8 cellular contexts compared by ENCODE assay signal in genomic region chr16:89561195-89562026, GRCh38. TPM values are rescaled to one million over a fixed set of nuclear protein-coding genes. Genes with fewer than 3 reads are reported as not detected.
DNase-seq lines count a peak whose midpoint lies in the region; ATAC-seq, FAIRE-seq and TF ChIP-seq lines count a peak whose summit lies in the region.

No MANE protein-coding gene starts in this region.

- peak overlapping the region; percentile 98 to 99 for H3K27ac Mint-ChIP-seq in activated naive CD4-positive, alpha-beta T cell treated with anti-CD3 and anti-CD28 coated beads, Interleukin-2, amount 50 U/mL, for 72 hours

- peak overlapping the region; percentile 75 to 87 for H3K4me3 ChIP-seq in SK-N-SH (ENCODE audit: low read depth in 2 of 2, low read length in 1 of 2)
- peak overlapping the region; percentile 80 to 92 for H3K4me3 ChIP-seq in kidney (ENCODE audit: low read length in 2 of 2)

- peaks cover 70% of the 10 kb centered on the region for H3F3A ChIP-seq in SK-N-SH (replicated peaks; ENCODE audit: insufficient read depth)

- under 1% methylated on average over 24 of the region's 55 CpGs for WGBS in SK-N-SH (ENCODE audit: low lambda C conversion rate)

- peak overlapping the region; percentile 96 for H3K4me2 ChIP-seq in SK-N-SH

- DNase-seq in SK-N-SH = no peak
- DNase-seq in activated naive CD4-positive, alpha-beta T cell treated with anti-CD3 and anti-CD28 coated beads, Interleukin-2, amount 50 U/mL, for 72 hours (ENCODE audit: low spot score in 2 of 2) = no peak
- peak; percentile 71 for DNase-seq in kidney
- DNase-seq in cerebellum (ENCODE audit: low spot score) = no peak

- peaks cover 28 to 35% of the 10 kb centered on the region in 2 experiments for H3K36me3 ChIP-seq in SK-N-SH (replicated peaks in 1 of 2; ENCODE audit: control insufficient read depth in 1 of 2, insufficient read depth in 2 of 2, low read length in 1 of 2)
- peaks cover 26 to 33% of the 10 kb centered on the region in 2 donors for H3K36me3 ChIP-seq in kidney (ENCODE audit: control insufficient read depth in 1 of 2, insufficient read depth in 2 of 2, low read length in 2 of 2)

- H3K4me1 ChIP-seq in SK-N-SH (ENCODE audit: control insufficient read depth in 1 of 2, insufficient read depth in 2 of 2, low read depth in 1 of 2, low read length in 1 of 2) (peaks cover 19 to 44% of the 10 kb centered on the region in 2 experiments; a peak in 3 of 4 replicates), kidney (ENCODE audit: control insufficient read depth in 1 of 2, insufficient read depth in 1 of 2, low read depth in 1 of 2, low read length in 2 of 2) (peaks cover 20 to 28% of the 10 kb centered on the region in 2 donors)

- no peak for TF ChIP-seq EP300 in SK-N-SH (IDR thresholded peaks at IDR 0.05; ENCODE audit: borderline replicate concordance in 1 of 2, low read depth in 1 of 2, low read length in 1 of 2)

- intact Hi-C loops in kidney (cut with DNase I) = no loop called here

- H2AFZ ChIP-seq in SK-N-SH (ENCODE audit: low read depth) = no peak overlapping the region

- CTCF ChIA-PET in SK-N-SH (lab: Yijun Ruan, JAX) = no interaction called here

- no peak for TF ChIP-seq RAD21 in SK-N-SH (IDR thresholded peaks at IDR 0.05; ENCODE audit: low read length)

- TF ChIP-seq CTCF in SK-N-SH (IDR thresholded peaks at IDR 0.05) (no peak), kidney (IDR thresholded peaks at IDR 0.05; ENCODE audit: borderline replicate concordance, extremely low read depth, insufficient read depth) (no peak)

- POLR2A ChIA-PET in SK-N-SH (lab: Yijun Ruan, JAX) = no interaction called here

- peaks cover 56% of the 10 kb centered on the region for H4K20me1 ChIP-seq in SK-N-SH (ENCODE audit: insufficient read depth)

- peaks cover 34% of the 10 kb centered on the region for H3K79me2 ChIP-seq in SK-N-SH (ENCODE audit: insufficient read depth)

- H3K9me3 ChIP-seq in SK-N-SH (no peaks in the 10 kb centered on the region), kidney (ENCODE audit: control insufficient read depth in 1 of 2, low read length in 2 of 2) (no peaks in the 10 kb centered on the region)

- no peak for FAIRE-seq in kidney (lab: Jason Lieb, UNC)

- H3K27ac ChIP-seq in SK-N-SH (ENCODE audit: low read depth in 2 of 2, low read length in 1 of 2) (peak overlapping the region; percentile 91; a peak in 3 of 4 replicates), kidney (ENCODE audit: low read depth in 2 of 2, low read length in 2 of 2) (no peak overlapping the region), temporal lobe (ENCODE audit: low read depth, low read length) (peak overlapping the region; percentile 36)

- no peak for ATAC-seq in SK-N-SH treated with all-trans-retinoic acid at 6 μM for 48 hours
- no peak for ATAC-seq in activated naive CD4-positive, alpha-beta T cell treated with anti-CD3 and anti-CD28 coated beads, Interleukin-2, amount 50 U/mL, for 72 hours
- no peak for ATAC-seq in GM19351 (IDR thresholded peaks at IDR 0.05; ENCODE audit: unreplicated experiment)
- ATAC-seq in GM19455 (IDR thresholded peaks at IDR 0.05; ENCODE audit: unreplicated experiment) = no peak

- no peaks in the 10 kb centered on the region for H3K9me2 ChIP-seq in SK-N-SH

- H3K9me3 Mint-ChIP-seq in activated naive CD4-positive, alpha-beta T cell treated with anti-CD3 and anti-CD28 coated beads, Interleukin-2, amount 50 U/mL, for 72 hours = no peaks in the 10 kb centered on the region

- no peaks in the 10 kb centered on the region for H3K27me3 ChIP-seq in SK-N-SH (ENCODE audit: insufficient read depth)

- H3K9ac ChIP-seq in SK-N-SH (peak overlapping the region; percentile 98), kidney (ENCODE audit: low read length in 2 of 2) (peak overlapping the region; percentile 39 to 79)

- peaks cover 34 to 35% of the 10 kb centered on the region in 2 donors for H3K36me3 Mint-ChIP-seq in activated naive CD4-positive, alpha-beta T cell treated with anti-CD3 and anti-CD28 coated beads, Interleukin-2, amount 50 U/mL, for 72 hours

TF ChIP-seq in SK-N-SH, 30 proteins besides CTCF, POLR2A, EP300 and RAD21 (continues in another document):
- TF ChIP-seq USF2 (IDR thresholded peaks at IDR 0.05; ENCODE audit: borderline replicate concordance, low read depth, low read length) (no peak), CHD2 (IDR thresholded peaks at IDR 0.05; ENCODE audit: low read length, partially characterized antibody) (no peak), GABPA (IDR thresholded peaks at IDR 0.05; ENCODE audit: low read depth) (no peak), POLR2AphosphoS5 (IDR thresholded peaks at IDR 0.05; ENCODE audit: low read depth, low read length) (no peak), EZH2phosphoT487 (IDR thresholded peaks at IDR 0.05; ENCODE audit: borderline replicate concordance, low read depth) (no peak)
- TF ChIP-seq, protein P1, sequence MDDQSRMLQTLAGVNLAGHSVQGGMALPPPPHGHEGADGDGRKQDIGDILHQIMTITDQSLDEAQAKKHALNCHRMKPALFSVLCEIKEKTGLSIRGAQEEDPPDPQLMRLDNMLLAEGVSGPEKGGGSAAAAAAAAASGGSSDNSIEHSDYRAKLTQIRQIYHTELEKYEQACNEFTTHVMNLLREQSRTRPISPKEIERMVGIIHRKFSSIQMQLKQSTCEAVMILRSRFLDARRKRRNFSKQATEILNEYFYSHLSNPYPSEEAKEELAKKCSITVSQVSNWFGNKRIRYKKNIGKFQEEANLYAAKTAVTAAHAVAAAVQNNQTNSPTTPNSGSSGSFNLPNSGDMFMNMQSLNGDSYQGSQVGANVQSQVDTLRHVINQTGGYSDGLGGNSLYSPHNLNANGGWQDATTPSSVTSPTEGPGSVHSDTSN (IDR thresholded peaks at IDR 0.05) = no peak

TF ChIP-seq in SK-N-SH treated with all-trans-retinoic acid at 6 μM for 48 hours, 23 proteins besides CTCF, POLR2A, EP300 and RAD21 (continues in another document):
- TF ChIP-seq ISL1 (CRISPR knock-in tag; IDR thresholded peaks at IDR 0.05) = no peak
- no peak for TF ChIP-seq OSR1 (CRISPR knock-in tag; IDR thresholded peaks at IDR 0.05)
- TF ChIP-seq SNAI2 (CRISPR knock-in tag; IDR thresholded peaks at IDR 0.05) = no peak
- TF ChIP-seq ZFP3 (CRISPR knock-in tag; IDR thresholded peaks at IDR 0.05) = no peak
- TF ChIP-seq TOX (CRISPR knock-in tag; IDR thresholded peaks at IDR 0.05; ENCODE audit: borderline replicate concordance) = no peak
- no peak for TF ChIP-seq TCF4 (CRISPR knock-in tag; IDR thresholded peaks at IDR 0.05; ENCODE audit: borderline replicate concordance)
- no peak for TF ChIP-seq ZNF565 (CRISPR knock-in tag; conservative IDR thresholded peaks at IDR 0.05; ENCODE audit: low read depth)
- TF ChIP-seq CSRNP3 (CRISPR knock-in tag; IDR thresholded peaks at IDR 0.05) = no peak
- TF ChIP-seq ARNTL (CRISPR knock-in tag; IDR thresholded peaks at IDR 0.05; ENCODE audit: borderline replicate concordance, low read depth) = no peak
- no peak for TF ChIP-seq PPARA (CRISPR knock-in tag; IDR thresholded peaks at IDR 0.05; ENCODE audit: borderline replicate concordance)
- TF ChIP-seq RARB (CRISPR knock-in tag; IDR thresholded peaks at IDR 0.05) = no peak

RNA-seq across cellular contexts. Expression of gene RPL13, which starts 0.9 kb away (rescaled TPM):
- 3,540 and 4,635 TPM in 2 replicates for polyA plus RNA-seq in SK-N-SH (2012; rRNA removed)
- polyA plus RNA-seq in SK-N-SH (2012; cell fraction: cytosol; rRNA removed) = 2,365 and 3,863 TPM in 2 replicates
- polyA plus RNA-seq in SK-N-SH (2012; cell fraction: nucleus; rRNA removed) = 1,480 and 2,319 TPM in 2 replicates
- 1,000 to 10,000 TPM; 2,832 to 2,975 TPM for total RNA-seq in activated naive CD4-positive, alpha-beta T cell treated with anti-CD3 and anti-CD28 coated beads, Interleukin-2, amount 50 U/mL, for 72 hours
- 1,694 TPM for total RNA-seq in kidney
- polyA plus RNA-seq in kidney (ENCODE audit: insufficient read depth, low read depth, low replicate concordance) = 3,146 TPM
- total RNA-seq in temporal lobe = 989 TPM
- total RNA-seq in cerebellum = 1,241 TPM

RNA-seq across cellular contexts. Expression of gene CPNE7, which starts 14.1 kb away (rescaled TPM):
- polyA plus RNA-seq in SK-N-SH (2012; rRNA removed) = 3.9 and 4.0 TPM in 2 replicates
- 1.1 and 1.9 TPM in 2 replicates for polyA plus RNA-seq in SK-N-SH (2012; cell fraction: cytosol; rRNA removed)
- 27.9 and 35.3 TPM in 2 replicates for polyA plus RNA-seq in SK-N-SH (2012; cell fraction: nucleus; rRNA removed)
- 10 to 100 TPM in 1 of 2 donors, 1 to 10 TPM in 1; 2.8 to 28.2 TPM for total RNA-seq in activated naive CD4-positive, alpha-beta T cell treated with anti-CD3 and anti-CD28 coated beads, Interleukin-2, amount 50 U/mL, for 72 hours
- 13.7 TPM for total RNA-seq in kidney
- 1.5 TPM for polyA plus RNA-seq in kidney (ENCODE audit: insufficient read depth, low read depth, low replicate concordance)
- 13.0 TPM for total RNA-seq in temporal lobe
- total RNA-seq in cerebellum = 8.8 TPM

RNA-seq across cellular contexts. Expression of gene DPEP1, which starts 52.0 kb away (rescaled TPM):
- polyA plus RNA-seq in SK-N-SH (2012; rRNA removed) = 0.05 TPM in 1 of 2 replicates, not detected in the other
- polyA plus RNA-seq in SK-N-SH (2012; cell fraction: cytosol; rRNA removed) = not detected in 2 replicates
- polyA plus RNA-seq in SK-N-SH (2012; cell fraction: nucleus; rRNA removed) = 0.09 and 0.29 TPM in 2 replicates
- total RNA-seq in activated naive CD4-positive, alpha-beta T cell treated with anti-CD3 and anti-CD28 coated beads, Interleukin-2, amount 50 U/mL, for 72 hours = not detected
- total RNA-seq in kidney = 24.2 TPM
- polyA plus RNA-seq in kidney (ENCODE audit: insufficient read depth, low read depth, low replicate concordance) = 433 TPM
- 4.2 TPM for total RNA-seq in temporal lobe
- total RNA-seq in cerebellum = 2.5 TPM

RNA-seq across cellular contexts. Expression of gene SPG7, which starts 53.2 kb away (rescaled TPM):
- polyA plus RNA-seq in SK-N-SH (2012; rRNA removed) (100 and 107 TPM in 2 replicates), kidney (ENCODE audit: insufficient read depth, low read depth, low replicate concordance) (71.0 TPM)
- polyA plus RNA-seq in SK-N-SH (2012; cell fraction: cytosol; rRNA removed) = 39.4 and 45.3 TPM in 2 replicates
- 647 and 650 TPM in 2 replicates for polyA plus RNA-seq in SK-N-SH (2012; cell fraction: nucleus; rRNA removed)
- 100 to 1,000 TPM in 1 of 2 donors, 10 to 100 TPM in 1; 97.7 to 114 TPM for total RNA-seq in activated naive CD4-positive, alpha-beta T cell treated with anti-CD3 and anti-CD28 coated beads, Interleukin-2, amount 50 U/mL, for 72 hours
- total RNA-seq in kidney (108 TPM), temporal lobe (70.6 TPM), cerebellum (102 TPM)

Comparison
In these comparisons a context has a peak if more than half of its experiments do, and no peak if none do; other contexts are left out.
1. H3K27ac ChIP-seq: peak in SK-N-SH (2 of 2) and temporal lobe (single experiment); none in kidney (0 of 2).